In genomic region chr16:68355447-68356248, GRCh38 we compare ENCODE assay signal across 11 cellular contexts. TPM values are rescaled to one million over a fixed set of nuclear protein-coding genes. Genes with fewer than 3 reads are reported as not detected.
DNase-seq lines count a peak whose midpoint lies in the region; ATAC-seq lines count a peak whose summit lies in the region.
"Had no signal": no experiment of that assay in that cellular context is flagged by ENCODE, and none has a peak within 500 bp of the region (broad histone marks: within the 10 kb centered on the region; RNA-seq: fewer than 3 reads in every experiment).

No MANE protein-coding gene starts in this region.

- peaks cover 21% of the 10 kb centered on the region for H3K36me3 Mint-ChIP-seq in effector memory CD8-positive, alpha-beta T cell (ENCODE audit: insufficient read depth)

- peaks cover 36 to 37% of the 10 kb centered on the region in 2 donors for H3K4me1 Mint-ChIP-seq in effector memory CD8-positive, alpha-beta T cell (ENCODE audit: low read depth in 2 of 2)

- peak overlapping the region; percentile 72 for H3K27ac ChIP-seq in BLaER1
- H3K27ac ChIP-seq: colonic mucosa, parathyroid adenoma had no signal

- H3K4me3 Mint-ChIP-seq in effector memory CD8-positive, alpha-beta T cell = peak overlapping the region; percentile 83 to 84
- H3K4me3 Mint-ChIP-seq: activated CD4-positive, alpha-beta memory T cell treated with anti-CD3 and anti-CD28 coated beads for 36 hours had no signal

- H3K9ac ChIP-seq in BLaER1 = peak overlapping the region; percentile 42; the same call in 1 of the 2 replicates
- H3K9ac ChIP-seq: parathyroid adenoma had no signal

- peak overlapping the region; percentile 96 for H3K4me2 ChIP-seq in BLaER1

- H4K20me1 ChIP-seq in BLaER1 = peaks cover 98% of the 10 kb centered on the region

- ATAC-seq in GM18873 (IDR thresholded peaks at IDR 0.05; ENCODE audit: low FRiP score, unreplicated experiment) (peak; percentile 28), GM21367 (IDR thresholded peaks at IDR 0.05; ENCODE audit: unreplicated experiment) (no peak), GM19455 (IDR thresholded peaks at IDR 0.05; ENCODE audit: unreplicated experiment) (no peak)
- ATAC-seq in effector memory CD8-positive, alpha-beta T cell (replicated peaks) = no peak

- peak overlapping the region; percentile 40; the same call in 1 of the 2 replicates for H3K4me3 ChIP-seq in BLaER1
- H3K4me3 ChIP-seq in Jurkat, Clone E6-1 (ENCODE audit: low read length) = peak overlapping the region; percentile 21
- H3K4me3 ChIP-seq: colonic mucosa had no signal

- H3K27me3 ChIP-seq in BLaER1 = no peaks in the 10 kb centered on the region
- H3K27me3 ChIP-seq: colonic mucosa had no signal

- H3K36me3 ChIP-seq in BLaER1 = peaks cover 73% of the 10 kb centered on the region
- H3K36me3 ChIP-seq: colonic mucosa had no signal

- in situ Hi-C loops in ACHN (cut with HindIII; ENCODE audit: low pct_ligation_motif_present, low pct_unique_long_range_greater_than_20kb, low sequenced_read_pairs) = no loop called here

- DNase-seq in Jurkat, Clone E6-1 (ENCODE audit: low read depth, low spot score) = no peak
- no peak for DNase-seq in effector memory CD8-positive, alpha-beta T cell
- no peak for DNase-seq in ACHN
- DNase-seq in NCI-H1930 (lab: John Stamatoyannopoulos, UW) = no peak

- H3K27me3 Mint-ChIP-seq in effector memory CD8-positive, alpha-beta T cell = no peaks in the 10 kb centered on the region
- H3K27me3 Mint-ChIP-seq: activated CD4-positive, alpha-beta memory T cell treated with anti-CD3 and anti-CD28 coated beads for 36 hours had no signal

- no peaks in the 10 kb centered on the region for H3K9me3 Mint-ChIP-seq in effector memory CD8-positive, alpha-beta T cell
- H3K9me3 Mint-ChIP-seq: activated CD4-positive, alpha-beta memory T cell treated with anti-CD3 and anti-CD28 coated beads for 36 hours had no signal

- peaks cover 91% of the 10 kb centered on the region for H3K4me1 ChIP-seq in BLaER1
- H3K4me1 ChIP-seq: parathyroid adenoma had no signal

- H3K27ac Mint-ChIP-seq in effector memory CD8-positive, alpha-beta T cell = peak overlapping the region in 1 of 2 donors; percentile 86
- H3K27ac Mint-ChIP-seq: activated CD4-positive, alpha-beta memory T cell treated with anti-CD3 and anti-CD28 coated beads for 36 hours had no signal

- no peaks in the 10 kb centered on the region for H3K9me3 ChIP-seq in BLaER1
- H3K9me3 ChIP-seq: colonic mucosa had no signal

RNA-seq across cellular contexts. Expression of gene PRMT7, which starts 44.8 kb away (rescaled TPM):
- 76.6 TPM for polyA plus RNA-seq in Jurkat, Clone E6-1 (2012; ENCODE audit: insufficient read depth, insufficient read length)

RNA-seq across cellular contexts. Expression of gene SLC7A6OS, which starts 44.9 kb away (rescaled TPM):
- polyA plus RNA-seq in Jurkat, Clone E6-1 (2012; ENCODE audit: insufficient read depth, insufficient read length) = 16.5 TPM
